Comparison of ENCODE assay signal across 12 cellular contexts in the genomic region with DNA sequence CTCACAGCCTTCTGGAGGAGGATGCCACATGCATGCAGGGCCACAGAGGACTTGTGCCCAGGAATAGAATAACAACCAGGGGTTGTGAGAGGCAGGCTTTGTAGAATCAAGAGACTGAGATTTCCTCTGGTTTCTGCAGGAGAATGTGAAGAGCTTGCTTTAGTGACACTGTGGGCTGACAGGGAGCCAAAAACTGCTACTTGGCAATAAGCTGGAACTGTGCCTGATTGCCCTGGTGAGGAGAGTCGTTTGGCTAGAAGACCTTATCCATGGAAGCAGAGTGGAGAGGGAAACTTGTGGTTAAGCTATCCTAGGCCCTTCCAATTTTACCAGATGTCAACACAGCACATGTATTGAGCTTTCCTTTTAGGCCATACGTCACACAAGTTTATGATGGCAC.
"Had no signal": no experiment of that assay in that cellular context is flagged by ENCODE, and none has a peak within 500 bp of the region (broad histone marks: within the 10 kb centered on the region; RNA-seq: fewer than 3 reads in every experiment).

No MANE protein-coding gene starts in this region.

- DNase-seq: cortex of kidney; dorsolateral prefrontal cortex; effector CD8-positive, alpha-beta T cell; heart left ventricle; hippocampal formation; kidney glomerular epithelial cell; naive thymus-derived CD4-positive, alpha-beta T cell; psoas muscle; small intestine; stimulated activated CD4-positive, alpha-beta T cell treated with anti-CD3 and anti-CD28 coated beads, Interleukin-12 subunit alpha, Interleukin-12 subunit beta, amount 100 ng/mL, for 4 hours; stimulated activated naive CD4-positive, alpha-beta T cell treated with Interleukin-2 at 50 U/mL for 16 hours had no signal

- ATAC-seq: esophagus mucosa; heart left ventricle; naive thymus-derived CD4-positive, alpha-beta T cell; psoas muscle had no signal
